1 cellular context compared by ENCODE assay signal in genomic region chr9:124899845-124900244, GRCh38.
A peak's percentile ranks its signal among the peaks of the same experiment; 100 is the strongest.
TF ChIP-seq lines count a peak whose summit lies in the region.

No MANE protein-coding gene starts in this region.

TF ChIP-seq in K562, 482 proteins besides CTCF, POLR2A, EP300 and RAD21 (continues in another document):
- no peak for TF ChIP-seq ZNF436 (CRISPR knock-in tag; IDR thresholded peaks at IDR 0.05)
- TF ChIP-seq RBM15 (IDR thresholded peaks at IDR 0.05; ENCODE audit: insufficient read depth, low read length), result no peak
- TF ChIP-seq STAT5A (IDR thresholded peaks at IDR 0.05; ENCODE audit: borderline replicate concordance, low read length), result no peak
- TF ChIP-seq LCOR (CRISPR knock-in tag; IDR thresholded peaks at IDR 0.05), result no peak
- TF ChIP-seq SMAD4 (CRISPR knock-in tag; conservative IDR thresholded peaks at IDR 0.05), result peak; percentile 71
- TF ChIP-seq MXD1 (CRISPR knock-in tag; IDR thresholded peaks at IDR 0.05; ENCODE audit: borderline replicate concordance, poor library complexity, severe bottlenecking), result peak; percentile 64
- TF ChIP-seq MEIS2 (IDR thresholded peaks at IDR 0.05; ENCODE audit: partially characterized antibody), result peak; percentile 86
- 0 out of 2 replicates have a peak, but pooled peaks have one; percentile 25 for TF ChIP-seq NFIC (IDR thresholded peaks at IDR 0.05)
- TF ChIP-seq GTF2A2 (tag; IDR thresholded peaks at IDR 0.05), result no peak
- no peak for TF ChIP-seq HNRNPUL1 (IDR thresholded peaks at IDR 0.05; ENCODE audit: low read length)
- TF ChIP-seq COPS2 (conservative IDR thresholded peaks at IDR 0.05), result no peak
- TF ChIP-seq ZNF592 (IDR thresholded peaks at IDR 0.05), result peak; percentile 79
- TF ChIP-seq ZNF395 (CRISPR knock-in tag; IDR thresholded peaks at IDR 0.05), result no peak
- TF ChIP-seq ZNF668 (CRISPR knock-in tag; IDR thresholded peaks at IDR 0.05), result no peak
- peak; percentile 38; the same call in 1 of the 2 replicates for TF ChIP-seq ZNF263 (CRISPR knock-in tag; IDR thresholded peaks at IDR 0.05; ENCODE audit: borderline replicate concordance)
- peak; percentile 63; the same call in 1 of the 2 replicates for TF ChIP-seq DPF2 (IDR thresholded peaks at IDR 0.05)
- no peak for TF ChIP-seq ETS2 (tag; IDR thresholded peaks at IDR 0.05; ENCODE audit: borderline replicate concordance, poor library complexity, severe bottlenecking)
- TF ChIP-seq ZBTB26 (CRISPR knock-in tag; IDR thresholded peaks at IDR 0.05), result no peak
- TF ChIP-seq MAFK (IDR thresholded peaks at IDR 0.05; ENCODE audit: low read length), result peak; percentile 80; the same call in 1 of the 2 replicates
- no peak for TF ChIP-seq TAF9B (IDR thresholded peaks at IDR 0.05; ENCODE audit: partially characterized antibody)
- TF ChIP-seq MBD1 (CRISPR knock-in tag; IDR thresholded peaks at IDR 0.05), result no peak
- no peak for TF ChIP-seq PHTF2 (CRISPR knock-in tag; IDR thresholded peaks at IDR 0.05)
- peak; percentile 56 for TF ChIP-seq MTA2 (IDR thresholded peaks at IDR 0.05; ENCODE audit: low read depth)
- TF ChIP-seq FOXK2 (conservative IDR thresholded peaks at IDR 0.05 in 1 of 2, IDR thresholded peaks at IDR 0.05 in 1 of 2; ENCODE audit: low read depth in 2 of 2), result peak; percentile 66 to 77; a peak in 1 of 4 replicates
- no peak for TF ChIP-seq PBX2 (CRISPR knock-in tag; IDR thresholded peaks at IDR 0.05; ENCODE audit: low read depth)
- peak; percentile 81 for TF ChIP-seq PBX2 (tag; conservative IDR thresholded peaks at IDR 0.05; ENCODE audit: low read depth)
- no peak for TF ChIP-seq KDM4B (IDR thresholded peaks at IDR 0.05; ENCODE audit: borderline replicate concordance in 2 of 2, low read depth in 1 of 2)
- no peak for TF ChIP-seq KLF13 (tag; IDR thresholded peaks at IDR 0.05; ENCODE audit: borderline replicate concordance, low read depth)
- TF ChIP-seq SETDB1 (IDR thresholded peaks at IDR 0.05; ENCODE audit: low read length), result no peak
- TF ChIP-seq SRSF9 (IDR thresholded peaks at IDR 0.05; ENCODE audit: borderline replicate concordance, low read depth, low read length), result no peak
- TF ChIP-seq POLR3A (IDR thresholded peaks at IDR 0.05; ENCODE audit: borderline replicate concordance, extremely low read depth, insufficient read depth, insufficient read length), result no peak
- TF ChIP-seq NR4A1 (CRISPR knock-in tag; IDR thresholded peaks at IDR 0.05), result no peak
- TF ChIP-seq NR4A1 (tag; IDR thresholded peaks at IDR 0.05), result no peak
- TF ChIP-seq TSHZ1 (CRISPR knock-in tag; IDR thresholded peaks at IDR 0.05), result no peak
- TF ChIP-seq ZNF197 (CRISPR knock-in tag; IDR thresholded peaks at IDR 0.05; ENCODE audit: low read depth), result no peak
- TF ChIP-seq ZNF24 (IDR thresholded peaks at IDR 0.05), result no peak
- no peak for TF ChIP-seq ELK1 (CRISPR knock-in tag; IDR thresholded peaks at IDR 0.05)
- TF ChIP-seq SIN3B (IDR thresholded peaks at IDR 0.05; ENCODE audit: low read depth), result no peak
- TF ChIP-seq KLF1 (tag; IDR thresholded peaks at IDR 0.05), result no peak
- peak; percentile 93 for TF ChIP-seq NFE2L1 (tag; IDR thresholded peaks at IDR 0.05; ENCODE audit: borderline replicate concordance, low read depth)
- no peak for TF ChIP-seq NCOA4 (IDR thresholded peaks at IDR 0.05; ENCODE audit: partially characterized antibody)
- TF ChIP-seq POLR2AphosphoS5 (IDR thresholded peaks at IDR 0.05; ENCODE audit: control insufficient read depth, insufficient read depth, low read depth, low read length), result peak; percentile 52; the same call in 1 of the 2 replicates
- TF ChIP-seq ID3 (CRISPR knock-in tag; IDR thresholded peaks at IDR 0.05), result no peak
- no peak for TF ChIP-seq ID3 (tag; IDR thresholded peaks at IDR 0.05)
- peak; percentile 63 for TF ChIP-seq SMARCA4 (IDR thresholded peaks at IDR 0.05)
- no peak for TF ChIP-seq PPARD (CRISPR knock-in tag; IDR thresholded peaks at IDR 0.05)
- TF ChIP-seq ZNF316 (IDR thresholded peaks at IDR 0.05), result peak; percentile 95
- TF ChIP-seq ZSCAN32 (CRISPR knock-in tag; IDR thresholded peaks at IDR 0.05), result no peak
- TF ChIP-seq ASH1L (IDR thresholded peaks at IDR 0.05; ENCODE audit: borderline replicate concordance, low read depth, partially characterized antibody), result no peak
- TF ChIP-seq MAX (CRISPR knock-in tag; IDR thresholded peaks at IDR 0.05), result peak; percentile 83
- TF ChIP-seq DNMT1 (IDR thresholded peaks at IDR 0.05), result no peak
